In the genomic region with DNA sequence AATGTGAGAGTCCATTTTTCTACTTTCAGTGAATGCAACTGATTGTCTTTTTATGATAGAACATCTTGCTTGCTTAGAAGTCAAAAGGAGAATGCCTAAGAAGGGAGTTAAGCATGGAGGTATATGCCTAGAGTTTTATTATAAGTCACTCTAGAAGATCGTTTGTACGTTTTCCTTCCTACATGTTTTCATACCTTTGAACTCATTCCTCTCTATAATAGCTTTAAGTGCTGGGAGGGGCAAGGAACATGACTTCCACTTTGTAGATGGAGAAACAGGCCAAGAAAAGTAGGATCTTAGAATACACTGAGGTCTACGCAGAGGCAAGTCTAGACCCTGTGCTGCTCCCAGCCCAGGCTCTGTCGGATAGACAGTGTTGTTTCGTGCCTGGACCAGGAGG, we compare ENCODE assay signal across 13 cellular contexts.
DNase-seq lines count a peak whose midpoint lies in the region; ATAC-seq and TF ChIP-seq lines count a peak whose summit lies in the region.
"Had no signal": no experiment of that assay in that cellular context is flagged by ENCODE, and none has a peak within 500 bp of the region (broad histone marks: within the 10 kb centered on the region; RNA-seq: fewer than 3 reads in every experiment).

No MANE protein-coding gene starts in this region.

- peaks cover 44% of the 10 kb centered on the region for H3K4me1 ChIP-seq in KMS-11 (ENCODE audit: low read depth, poor library complexity, severe bottlenecking)
- H3K4me1 ChIP-seq in adipocyte (ENCODE audit: control insufficient read depth, insufficient read depth, low read length): peaks cover 95% of the 10 kb centered on the region
- peaks cover 67 to 98% of the 10 kb centered on the region in 2 donors for H3K4me1 ChIP-seq in left lung
- H3K4me1 ChIP-seq in stomach smooth muscle (ENCODE audit: control insufficient read depth, insufficient read depth, low read length): peaks cover 100% of the 10 kb centered on the region
- H3K4me1 ChIP-seq: SJSA1 had no signal

- H3K9ac ChIP-seq in KMS-11 (no peak overlapping the region; the same call in 1 of the 2 replicates), adipocyte (ENCODE audit: low read length) (peak overlapping the region; percentile 95), stomach smooth muscle (ENCODE audit: low read length in 2 of 2) (peak overlapping the region in 1 of 2 donors; percentile 53)

- peak overlapping the region; percentile 85; the same call in 1 of the 2 replicates for H3K4me2 ChIP-seq in KMS-11

- TF ChIP-seq CTCF in KMS-11 (conservative IDR thresholded peaks at IDR 0.05; ENCODE audit: low read depth, low read length) (no peak), left lung (IDR thresholded peaks at IDR 0.05) (no peak)

- DNase-seq in adipocyte (ENCODE audit: low read depth) (no peak), left lung (no peak), CD1c-positive myeloid dendritic cell (ENCODE audit: extremely low spot score) (no peak), SW 1271 (lab: John Stamatoyannopoulos, UW) (no peak), NCI-H82 (lab: John Stamatoyannopoulos, UW) (no peak)
- DNase-seq: activated T-cell treated with anti-CD3 and anti-CD28 coated beads, Interleukin-2, amount 50 U/mL, for 4 hours; erythroblast; IMR-90; NCI-H146 had no signal

- peak overlapping the region; percentile 74; the same call in 1 of the 2 replicates for H3K27ac ChIP-seq in KMS-11
- peak overlapping the region in 1 of 2 donors; percentile 71 for H3K27ac ChIP-seq in left lung
- peak overlapping the region; percentile 100 for H3K27ac ChIP-seq in stomach smooth muscle (ENCODE audit: low read length)
- H3K27ac ChIP-seq: SJSA1 had no signal

- no peak overlapping the region; the same call in 1 of the 2 replicates for H2AFZ ChIP-seq in KMS-11 (ENCODE audit: low read depth)

- H3K36me3 ChIP-seq in KMS-11 (ENCODE audit: insufficient read depth): no peaks in the 10 kb centered on the region
- H3K36me3 ChIP-seq in adipocyte (ENCODE audit: control insufficient read depth, insufficient read depth, low read length, severe bottlenecking): peaks cover 48% of the 10 kb centered on the region
- H3K36me3 ChIP-seq in left lung: no peaks in the 10 kb centered on the region
- H3K36me3 ChIP-seq in stomach smooth muscle (ENCODE audit: control insufficient read depth in 2 of 2, insufficient read depth in 2 of 2, low read length in 2 of 2): no peaks in the 10 kb centered on the region
- H3K36me3 ChIP-seq: SJSA1 had no signal

- H4K20me1 ChIP-seq in KMS-11 (ENCODE audit: insufficient read depth): no peaks in the 10 kb centered on the region

- no peak overlapping the region for H3K4me3 ChIP-seq in KMS-11 (IDR thresholded peaks at IDR 0.05; ENCODE audit: insufficient read depth, low read depth, low read length)
- H3K4me3 ChIP-seq in adipocyte (ENCODE audit: low read length): no peak overlapping the region
- H3K4me3 ChIP-seq in left lung: no peak overlapping the region
- peak overlapping the region in 1 of 2 donors; percentile 47 for H3K4me3 ChIP-seq in stomach smooth muscle (ENCODE audit: low read length in 2 of 2)
- H3K4me3 ChIP-seq: SJSA1 had no signal

- H3K9me3 ChIP-seq in adipocyte (ENCODE audit: control insufficient read depth, low read length) (no peaks in the 10 kb centered on the region), left lung (no peaks in the 10 kb centered on the region), stomach smooth muscle (ENCODE audit: control insufficient read depth in 2 of 2, low read length in 2 of 2) (no peaks in the 10 kb centered on the region)
- H3K9me3 ChIP-seq: SJSA1 had no signal

- ATAC-seq in left lung: peak; percentile 12
- no peak for ATAC-seq in GM21381 (IDR thresholded peaks at IDR 0.05; ENCODE audit: unreplicated experiment)

- no peaks in the 10 kb centered on the region for H3K27me3 ChIP-seq in KMS-11 (ENCODE audit: insufficient read depth, low read depth)
- H3K27me3 ChIP-seq in adipocyte (replicated peaks; ENCODE audit: control insufficient read depth, insufficient read depth, low read length): no peaks in the 10 kb centered on the region
- H3K27me3 ChIP-seq in left lung: no peaks in the 10 kb centered on the region
- no peaks in the 10 kb centered on the region for H3K27me3 ChIP-seq in stomach smooth muscle (ENCODE audit: control insufficient read depth in 1 of 2, insufficient read depth in 2 of 2, low read length in 2 of 2)
- H3K27me3 ChIP-seq: SJSA1 had no signal

- intact Hi-C loops in left lung (cut with DNase I): no loop called here

- no peaks in the 10 kb centered on the region for H3K79me2 ChIP-seq in KMS-11 (ENCODE audit: insufficient read depth, low read depth)
